ENCODE assay signal across 16 cellular contexts in the genomic region with DNA sequence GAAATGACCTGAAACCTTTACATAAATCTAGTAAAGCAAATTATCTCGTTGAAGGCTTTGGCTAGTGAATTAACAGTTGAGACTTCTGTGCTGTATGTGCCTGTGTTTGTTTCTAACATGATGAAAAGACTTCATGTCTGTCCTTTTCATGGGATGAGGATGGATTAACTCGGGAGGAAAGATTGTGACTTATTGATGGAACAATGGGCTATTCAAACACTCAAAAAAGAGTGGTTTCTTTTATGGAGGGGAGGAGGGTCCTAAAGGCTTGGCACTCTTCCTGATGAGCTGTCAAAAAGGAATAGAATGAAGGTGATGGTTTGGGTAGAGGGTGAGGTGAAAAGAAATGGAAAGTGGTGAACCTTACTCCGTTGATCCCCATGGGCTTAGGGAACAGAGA.
"Had no signal": no experiment of that assay in that cellular context is flagged by ENCODE, and none has a peak within 500 bp of the region (broad histone marks: within the 10 kb centered on the region; RNA-seq: fewer than 3 reads in every experiment).

No MANE protein-coding gene starts in this region.

- H3K27ac Mint-ChIP-seq: activated naive CD4-positive, alpha-beta T cell treated with anti-CD3 and anti-CD28 coated beads for 36 hours; activated naive CD8-positive, alpha-beta T cell treated with anti-CD3 and anti-CD28 coated beads, Interleukin-2, amount 50 U/mL, for 24 hours; activated T-helper 2 cell treated with anti-CD3 and anti-CD28 coated beads, Interferon-gamma antibody, Interleukin-2, Interleukin-4, amounts not matched to agents 10 μg/mL and 5 μg/mL and 100 μg/mL, durations not matched to agents 14 hours and 24 hours and 36 hours; neural progenitor cell had no signal

- H3K4me3 Mint-ChIP-seq: activated naive CD4-positive, alpha-beta T cell treated with anti-CD3 and anti-CD28 coated beads for 36 hours; activated naive CD8-positive, alpha-beta T cell treated with anti-CD3 and anti-CD28 coated beads, Interleukin-2, amount 50 U/mL, for 24 hours; neural progenitor cell had no signal

- H3K36me3 ChIP-seq: ascending aorta, gastroesophageal sphincter, lower lobe of right lung, neural progenitor cell, pancreas, thoracic aorta, upper lobe of right lung had no signal

- ATAC-seq: activated naive CD8-positive, alpha-beta T cell treated with anti-CD3 and anti-CD28 coated beads, Interleukin-2, amount 50 U/mL, for 24 hours; gastroesophageal sphincter; left colon had no signal

- H3K4me3 ChIP-seq: ascending aorta, dorsolateral prefrontal cortex, gastroesophageal sphincter, lower lobe of right lung, neural progenitor cell, pancreas, thoracic aorta, upper lobe of right lung had no signal

- H3K27ac ChIP-seq: ascending aorta, gastroesophageal sphincter, lower lobe of right lung, neural progenitor cell, pancreas, thoracic aorta, upper lobe of right lung had no signal

- H3K36me3 Mint-ChIP-seq: neural progenitor cell had no signal

- H3K27me3 ChIP-seq: ascending aorta, dorsolateral prefrontal cortex, gastroesophageal sphincter, neural progenitor cell, pancreas, upper lobe of right lung had no signal

- H3K9me3 Mint-ChIP-seq: activated naive CD4-positive, alpha-beta T cell treated with anti-CD3 and anti-CD28 coated beads for 36 hours; activated naive CD8-positive, alpha-beta T cell treated with anti-CD3 and anti-CD28 coated beads, Interleukin-2, amount 50 U/mL, for 24 hours; activated T-helper 2 cell treated with anti-CD3 and anti-CD28 coated beads, Interferon-gamma antibody, Interleukin-2, Interleukin-4, amounts not matched to agents 10 μg/mL and 5 μg/mL and 100 μg/mL, durations not matched to agents 14 hours and 24 hours and 36 hours had no signal

- H3K27me3 Mint-ChIP-seq: activated naive CD8-positive, alpha-beta T cell treated with anti-CD3 and anti-CD28 coated beads, Interleukin-2, amount 50 U/mL, for 24 hours had no signal

- DNase-seq: activated CD4-positive, alpha-beta T cell treated with anti-CD3 and anti-CD28 coated beads for 1 hour; activated CD4-positive, alpha-beta T cell treated with anti-CD3 and anti-CD28 coated beads, Interleukin-2, amount 50 U/mL, for 48 hours; activated naive CD4-positive, alpha-beta T cell treated with anti-CD3 and anti-CD28 coated beads for 36 hours; activated naive CD8-positive, alpha-beta T cell treated with anti-CD3 and anti-CD28 coated beads, Interleukin-2, amount 50 U/mL, for 24 hours; dorsolateral prefrontal cortex; left colon; lower lobe of right lung; midbrain; pancreas; stimulated activated CD4-positive, alpha-beta T cell treated with anti-CD3 and anti-CD28 coated beads, Interleukin-1b, Interleukin-23, amount 100 ng/mL, for 48 hours; upper lobe of right lung had no signal

- H3K4me1 ChIP-seq: ascending aorta, gastroesophageal sphincter, lower lobe of right lung, upper lobe of right lung had no signal

- H3K9me3 ChIP-seq: ascending aorta, gastroesophageal sphincter, lower lobe of right lung, pancreas, thoracic aorta, upper lobe of right lung had no signal

- H3K4me1 Mint-ChIP-seq: activated naive CD8-positive, alpha-beta T cell treated with anti-CD3 and anti-CD28 coated beads, Interleukin-2, amount 50 U/mL, for 24 hours had no signal
